10 cellular contexts compared by ENCODE assay signal in the genomic region with DNA sequence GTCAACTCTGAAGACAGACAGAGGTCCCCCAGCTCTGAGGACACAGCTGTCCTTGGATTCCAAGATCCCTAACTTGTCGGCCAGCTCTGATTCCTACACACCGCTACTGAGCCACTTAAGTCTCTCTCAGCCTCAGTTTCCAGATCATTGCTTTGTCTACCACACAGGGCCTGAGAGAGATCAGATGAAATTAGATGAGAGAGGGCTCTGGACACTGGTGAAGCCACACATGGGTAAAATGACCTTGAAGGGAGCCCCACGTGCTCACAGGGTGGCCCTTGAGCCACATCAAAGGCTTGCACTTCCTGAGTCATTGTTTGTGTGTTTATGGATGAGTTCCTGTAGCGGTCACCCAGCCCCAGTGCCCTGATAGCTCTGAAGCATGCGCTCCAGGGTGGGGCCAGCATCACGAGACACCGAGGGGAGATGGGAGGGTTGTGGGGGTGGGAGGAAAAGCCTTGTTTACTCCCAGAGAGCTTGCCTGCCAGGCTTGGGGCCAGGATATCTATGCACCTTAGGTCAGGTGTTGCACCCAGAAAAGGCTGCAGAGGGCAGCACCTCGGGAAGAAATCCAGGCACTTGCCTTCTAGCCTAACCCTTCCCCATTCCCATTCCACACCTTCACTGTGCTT. TPM values are rescaled to one million over a fixed set of nuclear protein-coding genes. Genes with fewer than 3 reads are reported as not detected.
DNase-seq lines count a peak whose midpoint lies in the region; ATAC-seq and TF ChIP-seq lines count a peak whose summit lies in the region.
"Had no signal": no experiment of that assay in that cellular context is flagged by ENCODE, and none has a peak within 500 bp of the region (broad histone marks: within the 10 kb centered on the region; RNA-seq: fewer than 3 reads in every experiment).

No MANE protein-coding gene starts in this region.

- peaks cover 3 to 4% of the 10 kb centered on the region in 2 donors for H3K27me3 Mint-ChIP-seq in CD8-positive, alpha-beta memory T cell

- no peaks in the 10 kb centered on the region for H3K36me3 ChIP-seq in adrenal gland (replicated peaks in 1 of 2)
- H3K36me3 ChIP-seq in CD8-positive, alpha-beta memory T cell (ENCODE audit: insufficient read depth, low read length) = no peaks in the 10 kb centered on the region

- no peaks in the 10 kb centered on the region for H3K27me3 ChIP-seq in adrenal gland
- H3K27me3 ChIP-seq in CD8-positive, alpha-beta memory T cell (ENCODE audit: insufficient read depth, low read length, poor library complexity, severe bottlenecking) = no peaks in the 10 kb centered on the region

- intact Hi-C loops in adrenal gland (cut with DNase I) = no loop called here

- POLR2A ChIA-PET in CD8-positive, alpha-beta memory T cell (lab: Charles Lee) = no interaction called here

- H3K27ac Mint-ChIP-seq in CD8-positive, alpha-beta memory T cell = no peak overlapping the region
- H3K27ac Mint-ChIP-seq: activated naive CD8-positive, alpha-beta T cell treated with anti-CD3 and anti-CD28 coated beads for 36 hours had no signal

- no peaks in the 10 kb centered on the region for H3K9me3 ChIP-seq in adrenal gland (replicated peaks in 1 of 3)
- H3K9me3 ChIP-seq in CD8-positive, alpha-beta memory T cell (ENCODE audit: low read length) = no peaks in the 10 kb centered on the region

- ATAC-seq in HG02623 (IDR thresholded peaks at IDR 0.05; ENCODE audit: unreplicated experiment) (no peak), GM21576 (IDR thresholded peaks at IDR 0.05; ENCODE audit: unreplicated experiment) (no peak), HG02870 (IDR thresholded peaks at IDR 0.05; ENCODE audit: unreplicated experiment) (no peak)

- WGBS in adrenal gland, 4 donors = 31 to 43% (median 38%) methylated on average over 7 to 8 of the region's 8 CpGs

- H3K4me3 ChIP-seq in adrenal gland = no peak overlapping the region
- H3K4me3 ChIP-seq in CD8-positive, alpha-beta memory T cell (ENCODE audit: low read length) = no peak overlapping the region

- TF ChIP-seq CTCF in C4-2B (conservative IDR thresholded peaks at IDR 0.05) (peak; percentile 51), adrenal gland (IDR thresholded peaks at IDR 0.05) (peak in 2 of 6 experiments; percentile 15 to 30)

- no peak for TF ChIP-seq POLR2A in adrenal gland (IDR thresholded peaks at IDR 0.05)

- DNase-seq in HT-29 (ENCODE audit: low spot score) (peak; percentile 40), adrenal gland (peak in 5 of 7 donors; percentile 12 to 41 (median 25)), left kidney (ENCODE audit: low read depth, low spot score) (peak; percentile 51)
- DNase-seq in CD8-positive, alpha-beta memory T cell = no peak
- DNase-seq: activated naive CD8-positive, alpha-beta T cell treated with anti-CD3 and anti-CD28 coated beads for 36 hours; NCI-H2081 had no signal

- H3K4me1 Mint-ChIP-seq in CD8-positive, alpha-beta memory T cell = no peaks in the 10 kb centered on the region
- H3K4me1 Mint-ChIP-seq: activated naive CD8-positive, alpha-beta T cell treated with anti-CD3 and anti-CD28 coated beads for 36 hours had no signal

- H3K9me3 Mint-ChIP-seq in CD8-positive, alpha-beta memory T cell = peaks cover 0 to 3% (median 0%) of the 10 kb centered on the region in 5 donors

- peaks cover 0 to 4% of the 10 kb centered on the region in 2 donors for H3K4me1 ChIP-seq in adrenal gland (replicated peaks in 1 of 2)
- no peaks in the 10 kb centered on the region for H3K4me1 ChIP-seq in CD8-positive, alpha-beta memory T cell (ENCODE audit: insufficient read depth, low read length)

- CTCF ChIA-PET in CD8-positive, alpha-beta memory T cell (lab: Charles Lee) = no interaction called here

- H3K36me3 Mint-ChIP-seq in CD8-positive, alpha-beta memory T cell = no peaks in the 10 kb centered on the region
- H3K36me3 Mint-ChIP-seq: activated naive CD8-positive, alpha-beta T cell treated with anti-CD3 and anti-CD28 coated beads for 36 hours had no signal

- no peak overlapping the region for H3K27ac ChIP-seq in C4-2B
- H3K27ac ChIP-seq in adrenal gland = no peak overlapping the region
- H3K27ac ChIP-seq in CD8-positive, alpha-beta memory T cell (ENCODE audit: low read depth, low read length) = no peak overlapping the region

- no peak overlapping the region for H3K4me3 Mint-ChIP-seq in CD8-positive, alpha-beta memory T cell
- H3K4me3 Mint-ChIP-seq: activated naive CD8-positive, alpha-beta T cell treated with anti-CD3 and anti-CD28 coated beads for 36 hours had no signal

RNA-seq across cellular contexts. Expression of gene SLC6A2, which starts 32.7 kb away (rescaled TPM):
- not detected in 2 replicates for total RNA-seq in HT-29 (2014; rRNA removed; shearing (Covaris generic))
- 10 to 100 TPM in 4 of 8 donors, 1 to 10 TPM in 2, under 1 TPM in 2; 0.26 to 32.8 (median 7.9) TPM for total RNA-seq in adrenal gland
- 10 to 100 TPM in 2 of 3 donors, 1 to 10 TPM in 1; 1.6 to 12.5 (median 12.4) TPM for polyA plus RNA-seq in adrenal gland
- not detected for total RNA-seq in CD8-positive, alpha-beta memory T cell
- not detected for polyA plus RNA-seq in CD8-positive, alpha-beta memory T cell
- total RNA-seq: activated naive CD8-positive, alpha-beta T cell treated with anti-CD3 and anti-CD28 coated beads for 36 hours had no signal

RNA-seq across cellular contexts. Expression of gene CAPNS2, which starts 56.6 kb away (rescaled TPM):
- total RNA-seq in HT-29 (2014; rRNA removed; shearing (Covaris generic)) = 0.08 and 0.23 TPM in 2 replicates
- total RNA-seq in adrenal gland = 1 to 10 TPM in 1 of 8 donors, under 1 TPM in 4, not detected in 3; 0.25 to 1.3 (median 0.50) TPM
- under 1 TPM; 0.13 to 0.56 (median 0.15) TPM for polyA plus RNA-seq in adrenal gland
- total RNA-seq in CD8-positive, alpha-beta memory T cell = not detected
- polyA plus RNA-seq in CD8-positive, alpha-beta memory T cell = not detected
- total RNA-seq: activated naive CD8-positive, alpha-beta T cell treated with anti-CD3 and anti-CD28 coated beads for 36 hours had no signal

Comparison
In these comparisons a context has a peak if more than half of its experiments do, and no peak if none do; other contexts are left out.
1. DNase-seq: peak in HT-29 (single experiment), adrenal gland (5 of 7) and left kidney (single experiment); none in CD8-positive, alpha-beta memory T cell (0 of 5).